1 cellular context compared by ENCODE assay signal in the genomic region with DNA sequence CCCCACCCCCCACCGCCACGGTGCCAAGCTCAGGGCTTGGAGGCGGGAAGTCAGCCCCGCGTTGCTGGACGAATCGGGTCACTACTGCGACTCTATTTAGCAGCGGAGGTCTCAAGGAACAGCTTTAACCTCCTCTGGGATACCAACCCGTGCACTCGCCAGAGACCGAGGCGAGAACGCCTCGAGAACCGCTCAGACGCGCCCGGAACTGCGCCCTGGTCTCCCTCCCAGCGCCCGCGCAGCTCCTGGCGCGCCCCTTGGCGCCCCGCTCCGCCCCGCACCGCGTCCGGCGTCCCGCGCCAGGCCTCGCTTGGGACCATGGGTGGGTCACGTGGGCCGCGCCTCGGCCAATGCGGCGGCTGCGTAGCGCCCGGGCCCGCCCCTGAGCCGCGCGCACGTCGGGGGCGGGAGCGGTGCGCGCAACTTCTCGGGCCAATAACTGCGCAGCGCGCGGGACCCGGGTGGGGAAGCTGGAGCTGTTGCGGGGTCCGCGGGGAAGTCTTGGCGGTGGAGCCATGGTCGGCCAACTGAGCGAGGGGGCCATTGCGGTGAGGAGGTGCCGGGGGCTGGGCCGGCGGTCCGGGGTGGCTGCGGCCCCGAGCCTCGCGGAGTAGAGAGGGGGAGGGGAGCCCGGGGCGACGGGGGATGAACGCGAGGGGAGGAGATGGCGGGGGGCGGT.
TF ChIP-seq lines count a peak whose summit lies in the region.

TSS of gene RPA1 (plus strand) at position 427 of the 679 bp plus-strand sequence. CDS start at position 516, 89 bp downstream.
A gene with protein sequence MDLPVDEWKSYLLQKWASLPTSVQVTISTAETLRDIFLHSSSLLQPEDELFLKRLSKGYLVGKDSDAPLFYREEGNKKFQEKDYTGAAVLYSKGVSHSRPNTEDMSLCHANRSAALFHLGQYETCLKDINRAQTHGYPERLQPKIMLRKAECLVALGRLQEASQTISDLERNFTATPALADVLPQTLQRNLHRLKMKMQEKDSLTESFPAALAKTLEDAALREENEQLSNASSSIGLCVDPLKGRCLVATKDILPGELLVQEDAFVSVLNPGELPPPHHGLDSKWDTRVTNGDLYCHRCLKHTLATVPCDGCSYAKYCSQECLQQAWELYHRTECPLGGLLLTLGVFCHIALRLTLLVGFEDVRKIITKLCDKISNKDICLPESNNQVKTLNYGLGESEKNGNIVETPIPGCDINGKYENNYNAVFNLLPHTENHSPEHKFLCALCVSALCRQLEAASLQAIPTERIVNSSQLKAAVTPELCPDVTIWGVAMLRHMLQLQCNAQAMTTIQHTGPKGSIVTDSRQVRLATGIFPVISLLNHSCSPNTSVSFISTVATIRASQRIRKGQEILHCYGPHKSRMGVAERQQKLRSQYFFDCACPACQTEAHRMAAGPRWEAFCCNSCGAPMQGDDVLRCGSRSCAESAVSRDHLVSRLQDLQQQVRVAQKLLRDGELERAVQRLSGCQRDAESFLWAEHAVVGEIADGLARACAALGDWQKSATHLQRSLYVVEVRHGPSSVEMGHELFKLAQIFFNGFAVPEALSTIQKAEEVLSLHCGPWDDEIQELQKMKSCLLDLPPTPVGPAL (minus strand): TSS at position 324 of the 679 bp plus-strand sequence. CDS start 1,908 bp downstream, outside the sequence.

TF ChIP-seq in K562, 482 proteins besides CTCF, POLR2A, EP300 and RAD21 (continued from another document and continues in another):
- TF ChIP-seq, protein P1, sequence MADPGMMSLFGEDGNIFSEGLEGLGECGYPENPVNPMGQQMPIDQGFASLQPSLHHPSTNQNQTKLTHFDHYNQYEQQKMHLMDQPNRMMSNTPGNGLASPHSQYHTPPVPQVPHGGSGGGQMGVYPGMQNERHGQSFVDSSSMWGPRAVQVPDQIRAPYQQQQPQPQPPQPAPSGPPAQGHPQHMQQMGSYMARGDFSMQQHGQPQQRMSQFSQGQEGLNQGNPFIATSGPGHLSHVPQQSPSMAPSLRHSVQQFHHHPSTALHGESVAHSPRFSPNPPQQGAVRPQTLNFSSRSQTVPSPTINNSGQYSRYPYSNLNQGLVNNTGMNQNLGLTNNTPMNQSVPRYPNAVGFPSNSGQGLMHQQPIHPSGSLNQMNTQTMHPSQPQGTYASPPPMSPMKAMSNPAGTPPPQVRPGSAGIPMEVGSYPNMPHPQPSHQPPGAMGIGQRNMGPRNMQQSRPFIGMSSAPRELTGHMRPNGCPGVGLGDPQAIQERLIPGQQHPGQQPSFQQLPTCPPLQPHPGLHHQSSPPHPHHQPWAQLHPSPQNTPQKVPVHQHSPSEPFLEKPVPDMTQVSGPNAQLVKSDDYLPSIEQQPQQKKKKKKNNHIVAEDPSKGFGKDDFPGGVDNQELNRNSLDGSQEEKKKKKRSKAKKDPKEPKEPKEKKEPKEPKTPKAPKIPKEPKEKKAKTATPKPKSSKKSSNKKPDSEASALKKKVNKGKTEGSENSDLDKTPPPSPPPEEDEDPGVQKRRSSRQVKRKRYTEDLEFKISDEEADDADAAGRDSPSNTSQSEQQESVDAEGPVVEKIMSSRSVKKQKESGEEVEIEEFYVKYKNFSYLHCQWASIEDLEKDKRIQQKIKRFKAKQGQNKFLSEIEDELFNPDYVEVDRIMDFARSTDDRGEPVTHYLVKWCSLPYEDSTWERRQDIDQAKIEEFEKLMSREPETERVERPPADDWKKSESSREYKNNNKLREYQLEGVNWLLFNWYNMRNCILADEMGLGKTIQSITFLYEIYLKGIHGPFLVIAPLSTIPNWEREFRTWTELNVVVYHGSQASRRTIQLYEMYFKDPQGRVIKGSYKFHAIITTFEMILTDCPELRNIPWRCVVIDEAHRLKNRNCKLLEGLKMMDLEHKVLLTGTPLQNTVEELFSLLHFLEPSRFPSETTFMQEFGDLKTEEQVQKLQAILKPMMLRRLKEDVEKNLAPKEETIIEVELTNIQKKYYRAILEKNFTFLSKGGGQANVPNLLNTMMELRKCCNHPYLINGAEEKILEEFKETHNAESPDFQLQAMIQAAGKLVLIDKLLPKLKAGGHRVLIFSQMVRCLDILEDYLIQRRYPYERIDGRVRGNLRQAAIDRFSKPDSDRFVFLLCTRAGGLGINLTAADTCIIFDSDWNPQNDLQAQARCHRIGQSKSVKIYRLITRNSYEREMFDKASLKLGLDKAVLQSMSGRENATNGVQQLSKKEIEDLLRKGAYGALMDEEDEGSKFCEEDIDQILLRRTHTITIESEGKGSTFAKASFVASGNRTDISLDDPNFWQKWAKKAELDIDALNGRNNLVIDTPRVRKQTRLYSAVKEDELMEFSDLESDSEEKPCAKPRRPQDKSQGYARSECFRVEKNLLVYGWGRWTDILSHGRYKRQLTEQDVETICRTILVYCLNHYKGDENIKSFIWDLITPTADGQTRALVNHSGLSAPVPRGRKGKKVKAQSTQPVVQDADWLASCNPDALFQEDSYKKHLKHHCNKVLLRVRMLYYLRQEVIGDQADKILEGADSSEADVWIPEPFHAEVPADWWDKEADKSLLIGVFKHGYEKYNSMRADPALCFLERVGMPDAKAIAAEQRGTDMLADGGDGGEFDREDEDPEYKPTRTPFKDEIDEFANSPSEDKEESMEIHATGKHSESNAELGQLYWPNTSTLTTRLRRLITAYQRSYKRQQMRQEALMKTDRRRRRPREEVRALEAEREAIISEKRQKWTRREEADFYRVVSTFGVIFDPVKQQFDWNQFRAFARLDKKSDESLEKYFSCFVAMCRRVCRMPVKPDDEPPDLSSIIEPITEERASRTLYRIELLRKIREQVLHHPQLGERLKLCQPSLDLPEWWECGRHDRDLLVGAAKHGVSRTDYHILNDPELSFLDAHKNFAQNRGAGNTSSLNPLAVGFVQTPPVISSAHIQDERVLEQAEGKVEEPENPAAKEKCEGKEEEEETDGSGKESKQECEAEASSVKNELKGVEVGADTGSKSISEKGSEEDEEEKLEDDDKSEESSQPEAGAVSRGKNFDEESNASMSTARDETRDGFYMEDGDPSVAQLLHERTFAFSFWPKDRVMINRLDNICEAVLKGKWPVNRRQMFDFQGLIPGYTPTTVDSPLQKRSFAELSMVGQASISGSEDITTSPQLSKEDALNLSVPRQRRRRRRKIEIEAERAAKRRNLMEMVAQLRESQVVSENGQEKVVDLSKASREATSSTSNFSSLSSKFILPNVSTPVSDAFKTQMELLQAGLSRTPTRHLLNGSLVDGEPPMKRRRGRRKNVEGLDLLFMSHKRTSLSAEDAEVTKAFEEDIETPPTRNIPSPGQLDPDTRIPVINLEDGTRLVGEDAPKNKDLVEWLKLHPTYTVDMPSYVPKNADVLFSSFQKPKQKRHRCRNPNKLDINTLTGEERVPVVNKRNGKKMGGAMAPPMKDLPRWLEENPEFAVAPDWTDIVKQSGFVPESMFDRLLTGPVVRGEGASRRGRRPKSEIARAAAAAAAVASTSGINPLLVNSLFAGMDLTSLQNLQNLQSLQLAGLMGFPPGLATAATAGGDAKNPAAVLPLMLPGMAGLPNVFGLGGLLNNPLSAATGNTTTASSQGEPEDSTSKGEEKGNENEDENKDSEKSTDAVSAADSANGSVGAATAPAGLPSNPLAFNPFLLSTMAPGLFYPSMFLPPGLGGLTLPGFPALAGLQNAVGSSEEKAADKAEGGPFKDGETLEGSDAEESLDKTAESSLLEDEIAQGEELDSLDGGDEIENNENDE (IDR thresholded peaks at IDR 0.05; ENCODE audit: low read depth, low read length): no peak
- TF ChIP-seq KDM1A (IDR thresholded peaks at IDR 0.05): peak; percentile 2 to 44; a peak in 1 of 4 replicates
- TF ChIP-seq HDAC1 (IDR thresholded peaks at IDR 0.05): 0 out of 4 replicates have a peak, but pooled peaks of 1 of the 2 experiments have one; percentile 50
- TF ChIP-seq PHB (CRISPR knock-in tag; IDR thresholded peaks at IDR 0.05): no peak
- TF ChIP-seq STAT5A (IDR thresholded peaks at IDR 0.05; ENCODE audit: borderline replicate concordance, low read length): no peak
- peak; percentile 70 for TF ChIP-seq L3MBTL2 (IDR thresholded peaks at IDR 0.05)
- TF ChIP-seq SMC3 (conservative IDR thresholded peaks at IDR 0.05; ENCODE audit: insufficient read depth, low read depth, low read length): no peak
- TF ChIP-seq ATF3 (IDR thresholded peaks at IDR 0.05): no peak
- TF ChIP-seq ATF3 (CRISPR knock-in tag; conservative IDR thresholded peaks at IDR 0.05): no peak
- TF ChIP-seq, protein P2, sequence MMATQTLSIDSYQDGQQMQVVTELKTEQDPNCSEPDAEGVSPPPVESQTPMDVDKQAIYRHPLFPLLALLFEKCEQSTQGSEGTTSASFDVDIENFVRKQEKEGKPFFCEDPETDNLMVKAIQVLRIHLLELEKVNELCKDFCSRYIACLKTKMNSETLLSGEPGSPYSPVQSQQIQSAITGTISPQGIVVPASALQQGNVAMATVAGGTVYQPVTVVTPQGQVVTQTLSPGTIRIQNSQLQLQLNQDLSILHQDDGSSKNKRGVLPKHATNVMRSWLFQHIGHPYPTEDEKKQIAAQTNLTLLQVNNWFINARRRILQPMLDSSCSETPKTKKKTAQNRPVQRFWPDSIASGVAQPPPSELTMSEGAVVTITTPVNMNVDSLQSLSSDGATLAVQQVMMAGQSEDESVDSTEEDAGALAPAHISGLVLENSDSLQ (IDR thresholded peaks at IDR 0.05): no peak
- TF ChIP-seq, protein P3, sequence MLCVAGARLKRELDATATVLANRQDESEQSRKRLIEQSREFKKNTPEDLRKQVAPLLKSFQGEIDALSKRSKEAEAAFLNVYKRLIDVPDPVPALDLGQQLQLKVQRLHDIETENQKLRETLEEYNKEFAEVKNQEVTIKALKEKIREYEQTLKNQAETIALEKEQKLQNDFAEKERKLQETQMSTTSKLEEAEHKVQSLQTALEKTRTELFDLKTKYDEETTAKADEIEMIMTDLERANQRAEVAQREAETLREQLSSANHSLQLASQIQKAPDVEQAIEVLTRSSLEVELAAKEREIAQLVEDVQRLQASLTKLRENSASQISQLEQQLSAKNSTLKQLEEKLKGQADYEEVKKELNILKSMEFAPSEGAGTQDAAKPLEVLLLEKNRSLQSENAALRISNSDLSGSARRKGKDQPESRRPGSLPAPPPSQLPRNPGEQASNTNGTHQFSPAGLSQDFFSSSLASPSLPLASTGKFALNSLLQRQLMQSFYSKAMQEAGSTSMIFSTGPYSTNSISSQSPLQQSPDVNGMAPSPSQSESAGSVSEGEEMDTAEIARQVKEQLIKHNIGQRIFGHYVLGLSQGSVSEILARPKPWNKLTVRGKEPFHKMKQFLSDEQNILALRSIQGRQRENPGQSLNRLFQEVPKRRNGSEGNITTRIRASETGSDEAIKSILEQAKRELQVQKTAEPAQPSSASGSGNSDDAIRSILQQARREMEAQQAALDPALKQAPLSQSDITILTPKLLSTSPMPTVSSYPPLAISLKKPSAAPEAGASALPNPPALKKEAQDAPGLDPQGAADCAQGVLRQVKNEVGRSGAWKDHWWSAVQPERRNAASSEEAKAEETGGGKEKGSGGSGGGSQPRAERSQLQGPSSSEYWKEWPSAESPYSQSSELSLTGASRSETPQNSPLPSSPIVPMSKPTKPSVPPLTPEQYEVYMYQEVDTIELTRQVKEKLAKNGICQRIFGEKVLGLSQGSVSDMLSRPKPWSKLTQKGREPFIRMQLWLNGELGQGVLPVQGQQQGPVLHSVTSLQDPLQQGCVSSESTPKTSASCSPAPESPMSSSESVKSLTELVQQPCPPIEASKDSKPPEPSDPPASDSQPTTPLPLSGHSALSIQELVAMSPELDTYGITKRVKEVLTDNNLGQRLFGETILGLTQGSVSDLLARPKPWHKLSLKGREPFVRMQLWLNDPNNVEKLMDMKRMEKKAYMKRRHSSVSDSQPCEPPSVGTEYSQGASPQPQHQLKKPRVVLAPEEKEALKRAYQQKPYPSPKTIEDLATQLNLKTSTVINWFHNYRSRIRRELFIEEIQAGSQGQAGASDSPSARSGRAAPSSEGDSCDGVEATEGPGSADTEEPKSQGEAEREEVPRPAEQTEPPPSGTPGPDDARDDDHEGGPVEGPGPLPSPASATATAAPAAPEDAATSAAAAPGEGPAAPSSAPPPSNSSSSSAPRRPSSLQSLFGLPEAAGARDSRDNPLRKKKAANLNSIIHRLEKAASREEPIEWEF (CRISPR knock-in tag; IDR thresholded peaks at IDR 0.05): no peak
- TF ChIP-seq NFYB (IDR thresholded peaks at IDR 0.05; ENCODE audit: extremely low read depth, insufficient read length): peak; percentile 55
- TF ChIP-seq, protein P4, sequence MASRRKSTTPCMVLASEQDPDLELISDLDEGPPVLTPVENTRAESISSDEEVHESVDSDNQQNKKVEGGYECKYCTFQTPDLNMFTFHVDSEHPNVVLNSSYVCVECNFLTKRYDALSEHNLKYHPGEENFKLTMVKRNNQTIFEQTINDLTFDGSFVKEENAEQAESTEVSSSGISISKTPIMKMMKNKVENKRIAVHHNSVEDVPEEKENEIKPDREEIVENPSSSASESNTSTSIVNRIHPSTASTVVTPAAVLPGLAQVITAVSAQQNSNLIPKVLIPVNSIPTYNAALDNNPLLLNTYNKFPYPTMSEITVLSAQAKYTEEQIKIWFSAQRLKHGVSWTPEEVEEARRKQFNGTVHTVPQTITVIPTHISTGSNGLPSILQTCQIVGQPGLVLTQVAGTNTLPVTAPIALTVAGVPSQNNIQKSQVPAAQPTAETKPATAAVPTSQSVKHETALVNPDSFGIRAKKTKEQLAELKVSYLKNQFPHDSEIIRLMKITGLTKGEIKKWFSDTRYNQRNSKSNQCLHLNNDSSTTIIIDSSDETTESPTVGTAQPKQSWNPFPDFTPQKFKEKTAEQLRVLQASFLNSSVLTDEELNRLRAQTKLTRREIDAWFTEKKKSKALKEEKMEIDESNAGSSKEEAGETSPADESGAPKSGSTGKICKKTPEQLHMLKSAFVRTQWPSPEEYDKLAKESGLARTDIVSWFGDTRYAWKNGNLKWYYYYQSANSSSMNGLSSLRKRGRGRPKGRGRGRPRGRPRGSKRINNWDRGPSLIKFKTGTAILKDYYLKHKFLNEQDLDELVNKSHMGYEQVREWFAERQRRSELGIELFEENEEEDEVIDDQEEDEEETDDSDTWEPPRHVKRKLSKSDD (conservative IDR thresholded peaks at IDR 0.05; ENCODE audit: low read length): no peak
- TF ChIP-seq, protein P5, sequence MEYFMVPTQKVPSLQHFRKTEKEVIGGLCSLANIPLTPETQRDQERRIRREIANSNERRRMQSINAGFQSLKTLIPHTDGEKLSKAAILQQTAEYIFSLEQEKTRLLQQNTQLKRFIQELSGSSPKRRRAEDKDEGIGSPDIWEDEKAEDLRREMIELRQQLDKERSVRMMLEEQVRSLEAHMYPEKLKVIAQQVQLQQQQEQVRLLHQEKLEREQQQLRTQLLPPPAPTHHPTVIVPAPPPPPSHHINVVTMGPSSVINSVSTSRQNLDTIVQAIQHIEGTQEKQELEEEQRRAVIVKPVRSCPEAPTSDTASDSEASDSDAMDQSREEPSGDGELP (CRISPR knock-in tag; IDR thresholded peaks at IDR 0.05; ENCODE audit: borderline replicate concordance): peak; percentile 71; the same call in 1 of the 2 replicates
- no peak for TF ChIP-seq MTF1 (CRISPR knock-in tag; IDR thresholded peaks at IDR 0.05; ENCODE audit: borderline replicate concordance)
- TF ChIP-seq ZNF79 (CRISPR knock-in tag; IDR thresholded peaks at IDR 0.05; ENCODE audit: low read depth): no peak
- TF ChIP-seq POLR2AphosphoS5 (IDR thresholded peaks at IDR 0.05; ENCODE audit: control insufficient read depth, insufficient read depth, low read depth, low read length): peak; percentile 57; the same call in 1 of the 2 replicates
- no peak for TF ChIP-seq SOX6 (IDR thresholded peaks at IDR 0.05)
- TF ChIP-seq TRIM24 (IDR thresholded peaks at IDR 0.05): no peak
- TF ChIP-seq CXXC5 (CRISPR knock-in tag; IDR thresholded peaks at IDR 0.05): peak; percentile 84
- TF ChIP-seq SUPT5H (IDR thresholded peaks at IDR 0.05): peak; percentile 70
- no peak for TF ChIP-seq CCAR2 (IDR thresholded peaks at IDR 0.05; ENCODE audit: low read depth, low read length)
- TF ChIP-seq ZNF253 (CRISPR knock-in tag; conservative IDR thresholded peaks at IDR 0.05): no peak
